ENCODE assay signal across 2 cellular contexts in the genomic region with DNA sequence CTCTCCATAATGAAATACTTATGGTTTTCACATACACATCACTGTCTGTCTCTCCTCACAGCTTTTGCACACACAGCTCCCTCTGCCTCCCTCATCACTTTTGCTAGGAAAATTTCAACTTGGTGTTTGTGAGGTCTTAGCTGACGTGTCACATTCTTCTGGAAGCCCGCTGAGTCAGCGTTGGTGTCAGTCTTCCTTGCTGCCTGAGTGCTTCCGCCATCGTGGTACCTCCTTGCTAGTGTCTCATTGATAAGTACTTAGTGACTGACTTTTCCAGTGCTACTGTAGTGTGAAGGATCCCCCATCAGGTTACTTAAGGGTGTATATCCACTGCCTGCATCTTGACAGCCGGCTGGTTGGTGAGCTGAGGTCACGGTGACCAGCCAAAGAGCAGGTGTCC.
A peak's percentile ranks its signal among the peaks of the same experiment; 100 is the strongest.
TF ChIP-seq lines count a peak whose summit lies in the region.

No MANE protein-coding gene starts in this region.

TF ChIP-seq in IMR-90, 13 proteins besides CTCF, POLR2A, EP300 and RAD21:
- TF ChIP-seq CEBPB (IDR thresholded peaks at IDR 0.05; ENCODE audit: low read depth, low read length) (no peak), MAFK (IDR thresholded peaks at IDR 0.05; ENCODE audit: low read depth, low read length) (0 out of 2 replicates have a peak, but pooled peaks have one; percentile 16)

TF ChIP-seq in H1, 55 proteins besides CTCF, POLR2A, EP300 and RAD21:
- TF ChIP-seq CEBPB (IDR thresholded peaks at IDR 0.05; ENCODE audit: low read depth, low read length) (no peak), BACH1 (IDR thresholded peaks at IDR 0.05; ENCODE audit: low read length) (0 out of 2 replicates have a peak, but pooled peaks have one; percentile 23)
TF ChIP-seq in H1: peak in this region for 1.
